Comparison of ENCODE assay signal across 8 cellular contexts in the genomic region with DNA sequence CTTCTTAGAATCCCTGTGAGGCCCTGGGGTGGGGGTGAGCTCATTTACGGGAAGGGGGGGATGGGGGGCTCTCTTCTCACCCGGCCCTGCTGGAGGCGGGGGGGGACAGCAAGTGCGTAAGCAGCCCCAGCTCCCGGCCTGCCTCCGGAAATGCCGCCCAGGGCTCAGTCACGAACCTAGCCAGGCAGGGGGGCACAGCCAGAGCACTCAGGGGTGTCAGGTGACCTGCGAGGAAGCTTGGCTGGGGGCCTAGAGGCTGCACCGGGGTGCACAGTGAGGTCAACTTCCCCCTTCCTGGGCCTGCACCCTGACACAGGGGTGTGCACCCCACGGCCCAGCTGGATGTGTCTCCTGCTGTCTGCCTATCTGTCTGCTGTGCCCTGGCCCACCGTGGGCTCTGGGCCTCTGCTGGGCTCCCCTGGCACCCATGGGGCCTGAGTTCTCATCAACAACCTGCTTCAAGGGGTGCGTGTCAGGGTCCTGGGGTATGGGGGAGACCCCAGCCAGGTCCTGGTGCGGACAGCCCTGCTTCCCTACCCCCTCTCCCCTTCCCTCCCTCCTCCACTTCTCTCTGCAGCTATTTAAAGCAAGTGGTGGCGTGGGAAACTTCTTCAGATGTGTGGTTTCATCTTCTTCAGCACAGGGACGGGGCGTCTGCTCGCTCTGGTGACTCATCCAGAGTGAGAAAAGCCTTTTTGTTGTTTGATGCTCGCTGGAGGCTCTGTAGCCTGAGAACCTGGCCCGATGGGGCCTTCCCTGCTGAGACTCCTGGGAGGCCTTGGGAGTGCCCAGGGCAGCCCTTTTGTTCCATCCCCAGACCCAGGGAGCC.
DNase-seq lines count a peak whose midpoint lies in the region; ATAC-seq and TF ChIP-seq lines count a peak whose summit lies in the region.

No MANE protein-coding gene starts in this region.

- no peaks in the 10 kb centered on the region for H3K9me3 Mint-ChIP-seq in activated CD4-positive, alpha-beta T cell treated with anti-CD3 and anti-CD28 coated beads, Interleukin-2, amount 10 ng/mL, durations not matched to agents 24 days and 14 days
- no peaks in the 10 kb centered on the region for H3K9me3 Mint-ChIP-seq in memory B cell

- no peak for TF ChIP-seq CTCF in colonic mucosa (IDR thresholded peaks at IDR 0.05)

- no peaks in the 10 kb centered on the region for H3K4me1 ChIP-seq in colonic mucosa

- intact Hi-C loops in activated CD4-positive, alpha-beta T cell treated with anti-CD3 and anti-CD28 coated beads, Interleukin-2, amount 10 ng/mL, durations not matched to agents 24 days and 14 days (cut with micrococcal nuclease), result loop anchor here (1.0 to 2.0 kb wide), 4 partner anchors 8 to 277 kb away; a partner anchor contains a TSS
- intact Hi-C loops in colonic mucosa (cut with DNase I), result no loop called here

- ATAC-seq in memory B cell (ENCODE audit: low read depth), result peak; percentile 90

- DNase-seq in H4 (ENCODE audit: low spot score) (peak; percentile 97), MG63 (peak; percentile 49), colonic mucosa (peak; percentile 68), memory B cell (ENCODE audit: low spot score in 2 of 2) (peak; percentile 82 to 93), NCI-H146 treated with DMSO at 0.1 percent for 48 hours (lab: John Stamatoyannopoulos, UW; ENCODE audit: unreplicated experiment) (no peak)
- DNase-seq in activated CD4-positive, alpha-beta T cell treated with anti-CD3 and anti-CD28 coated beads, Interleukin-2, amount 10 ng/mL, durations not matched to agents 24 days and 14 days, result peak; percentile 97
- peak; percentile 86 to 88 for DNase-seq in stimulated activated CD8-positive, alpha-beta memory T cell treated with anti-CD3 and anti-CD28 coated beads, Interleukin-2, amount 100 ng/mL, for 1 hour (ENCODE audit: low read depth in 2 of 2)

- H3K9ac ChIP-seq in colonic mucosa (ENCODE audit: low read depth in 2 of 2, low read length in 2 of 2), result no peak overlapping the region

- peaks cover 84% of the 10 kb centered on the region for H3K4me1 Mint-ChIP-seq in activated CD4-positive, alpha-beta T cell treated with anti-CD3 and anti-CD28 coated beads, Interleukin-2, amount 10 ng/mL, durations not matched to agents 24 days and 14 days
- peaks cover 48% of the 10 kb centered on the region for H3K4me1 Mint-ChIP-seq in memory B cell

- peak overlapping the region; percentile 46 for H3K27ac ChIP-seq in colonic mucosa

- H3K36me3 Mint-ChIP-seq in activated CD4-positive, alpha-beta T cell treated with anti-CD3 and anti-CD28 coated beads, Interleukin-2, amount 10 ng/mL, durations not matched to agents 24 days and 14 days (ENCODE audit: low read depth), result peaks cover 6% of the 10 kb centered on the region
- H3K36me3 Mint-ChIP-seq in memory B cell, result no peaks in the 10 kb centered on the region

- no peaks in the 10 kb centered on the region for H3K9me3 ChIP-seq in MG63
- no peaks in the 10 kb centered on the region for H3K9me3 ChIP-seq in colonic mucosa

- H3K27me3 ChIP-seq in MG63 (no peaks in the 10 kb centered on the region), colonic mucosa (no peaks in the 10 kb centered on the region)

- H3K4me3 ChIP-seq in GM08714 (ENCODE audit: low read length) (peak overlapping the region; percentile 22; the same call in 1 of the 2 replicates), MG63 (no peak overlapping the region), colonic mucosa (no peak overlapping the region)

- peak overlapping the region; percentile 93 for H3K27ac Mint-ChIP-seq in activated CD4-positive, alpha-beta T cell treated with anti-CD3 and anti-CD28 coated beads, Interleukin-2, amount 10 ng/mL, durations not matched to agents 24 days and 14 days
- peak overlapping the region; percentile 97 for H3K27ac Mint-ChIP-seq in memory B cell

- H3K36me3 ChIP-seq in MG63, result no peaks in the 10 kb centered on the region
- H3K36me3 ChIP-seq in colonic mucosa, result no peaks in the 10 kb centered on the region

- no peaks in the 10 kb centered on the region for H3K27me3 Mint-ChIP-seq in activated CD4-positive, alpha-beta T cell treated with anti-CD3 and anti-CD28 coated beads, Interleukin-2, amount 10 ng/mL, durations not matched to agents 24 days and 14 days
- no peaks in the 10 kb centered on the region for H3K27me3 Mint-ChIP-seq in memory B cell

- peak overlapping the region; percentile 69 for H3K4me3 Mint-ChIP-seq in activated CD4-positive, alpha-beta T cell treated with anti-CD3 and anti-CD28 coated beads, Interleukin-2, amount 10 ng/mL, durations not matched to agents 24 days and 14 days
- peak overlapping the region; percentile 58 for H3K4me3 Mint-ChIP-seq in memory B cell
